8 cellular contexts compared by ENCODE assay signal in genomic region chr5:95870105-95870672, GRCh38. TPM values are rescaled to one million over a fixed set of nuclear protein-coding genes. Genes with fewer than 3 reads are reported as not detected.
DNase-seq lines count a peak whose midpoint lies in the region; ATAC-seq and TF ChIP-seq lines count a peak whose summit lies in the region.

No MANE protein-coding gene starts in this region.

- in situ Hi-C loops in IMR-90 (cut with MboI; ENCODE audit: low sequenced_read_pairs) = no loop called here

- H3K18ac ChIP-seq in IMR-90 (ENCODE audit: low read depth, low read length) = peak overlapping the region; percentile 71

- H3K9me3 ChIP-seq in CD4-positive, CD25-positive, alpha-beta regulatory T cell (ENCODE audit: control insufficient read depth in 2 of 2, low read length in 2 of 2) = no peaks in the 10 kb centered on the region
- no peaks in the 10 kb centered on the region for H3K9me3 ChIP-seq in IMR-90 (ENCODE audit: control insufficient read depth, insufficient read depth, low read length)

- H4K5ac ChIP-seq in IMR-90 (ENCODE audit: low read depth, low read length) = peak overlapping the region; percentile 94

- peak overlapping the region in 2 of 4 donors; percentile 28 to 50 for H3K4me3 Mint-ChIP-seq in CD4-positive, CD25-positive, alpha-beta regulatory T cell
- peak overlapping the region; percentile 68 for H3K4me3 Mint-ChIP-seq in activated naive CD4-positive, alpha-beta T cell treated with anti-CD3 and anti-CD28 coated beads for 36 hours
- H3K4me3 Mint-ChIP-seq in naive B cell = peak overlapping the region; percentile 46 to 89 (median 58)

- H3K36me3 ChIP-seq in CD4-positive, CD25-positive, alpha-beta regulatory T cell (ENCODE audit: control insufficient read depth, insufficient read depth, low read length) = no peaks in the 10 kb centered on the region
- no peaks in the 10 kb centered on the region for H3K36me3 ChIP-seq in IMR-90 (ENCODE audit: control insufficient read depth, insufficient read depth, low read length)

- H3K27me3 Mint-ChIP-seq in CD4-positive, CD25-positive, alpha-beta regulatory T cell = peaks cover under 1% of the 10 kb centered on the region
- no peaks in the 10 kb centered on the region for H3K27me3 Mint-ChIP-seq in activated naive CD4-positive, alpha-beta T cell treated with anti-CD3 and anti-CD28 coated beads for 36 hours (ENCODE audit: low read depth)
- no peaks in the 10 kb centered on the region for H3K27me3 Mint-ChIP-seq in naive B cell

- H3K36me3 Mint-ChIP-seq in CD4-positive, CD25-positive, alpha-beta regulatory T cell = no peaks in the 10 kb centered on the region
- H3K36me3 Mint-ChIP-seq in activated naive CD4-positive, alpha-beta T cell treated with anti-CD3 and anti-CD28 coated beads for 36 hours (ENCODE audit: low read depth) = no peaks in the 10 kb centered on the region
- H3K36me3 Mint-ChIP-seq in naive B cell = no peaks in the 10 kb centered on the region

- peak overlapping the region; percentile 84; the same call in 1 of the 2 replicates for H2BK120ac ChIP-seq in IMR-90 (ENCODE audit: low read depth, low read length)

- no peak for TF ChIP-seq RAD21 in IMR-90 (IDR thresholded peaks at IDR 0.05; ENCODE audit: low read length)

- peak overlapping the region; percentile 20 for H3K4me3 ChIP-seq in CD4-positive, CD25-positive, alpha-beta regulatory T cell (ENCODE audit: low read depth, low read length)
- H3K4me3 ChIP-seq in IMR-90 (ENCODE audit: insufficient read depth, low read depth, low read length) = no peak overlapping the region

- H3K9ac ChIP-seq in IMR-90 (ENCODE audit: low read depth, low read length) = peak overlapping the region; percentile 28; the same call in 1 of the 2 replicates

- peak overlapping the region; percentile 98 for H2BK15ac ChIP-seq in IMR-90 (ENCODE audit: low read depth, low read length)

- H3K14ac ChIP-seq in IMR-90 (replicated peaks; ENCODE audit: low read depth, low read length) = peak overlapping the region; percentile 87

- BruUV-seq in IMR-90 (replicated peaks; lab: Mats Ljungman, UMichigan) = no TSS peak

- POLR2A ChIA-PET in IMR-90 (lab: Charles Lee; ENCODE audit: unreplicated experiment) = no interaction called here

- H2AK5ac ChIP-seq in IMR-90 (ENCODE audit: low read depth, low read length) = peak overlapping the region; percentile 93

- WGBS in IMR-90 (ENCODE audit: extremely low coverage in 2 of 2, insufficient read length in 1 of 2), 2 experiments = 67% methylated on average over 1 of the region's 1 CpG; no CpG with 5 or more reads in 1 of the 2 experiments

- peak overlapping the region; percentile 7 for H3K23ac ChIP-seq in IMR-90 (ENCODE audit: low read depth, low read length)

- peak overlapping the region; percentile 70 for H2AFZ ChIP-seq in IMR-90 (replicated peaks; ENCODE audit: low read length, poor library complexity)

- peak overlapping the region; percentile 36 to 79 (median 56) for H3K27ac Mint-ChIP-seq in CD4-positive, CD25-positive, alpha-beta regulatory T cell
- H3K27ac Mint-ChIP-seq in activated naive CD4-positive, alpha-beta T cell treated with anti-CD3 and anti-CD28 coated beads for 36 hours = peak overlapping the region; percentile 99
- peak overlapping the region; percentile 81 to 96 (median 92) for H3K27ac Mint-ChIP-seq in naive B cell

- peaks cover 12% of the 10 kb centered on the region for H3K9me1 ChIP-seq in IMR-90 (ENCODE audit: insufficient read depth, low read length)

- no peak overlapping the region for H3K27ac ChIP-seq in CD4-positive, CD25-positive, alpha-beta regulatory T cell (ENCODE audit: insufficient read depth, low read length, poor library complexity, severe bottlenecking)
- H3K27ac ChIP-seq in IMR-90 (ENCODE audit: insufficient read depth, low read length) = peak overlapping the region; percentile 87

- no peaks in the 10 kb centered on the region for H4K20me1 ChIP-seq in IMR-90 (ENCODE audit: insufficient read depth, low read length)

- peak overlapping the region; percentile 55 for H2AK9ac ChIP-seq in IMR-90 (replicated peaks; ENCODE audit: low read depth, low read length, poor library complexity)

- intact Hi-C loops in IMR-90 (cut with micrococcal nuclease) = no loop called here
- intact Hi-C loops in activated naive CD4-positive, alpha-beta T cell treated with anti-CD3 and anti-CD28 coated beads for 36 hours (cut with micrococcal nuclease) = loop anchor here (1.0 to 2.0 kb wide), 18 partner anchors 11 to 1679 kb away; partner anchors contain the start of genes ELL2, GLRX and RFESD

- no peak for TF ChIP-seq POLR2A in IMR-90 (IDR thresholded peaks at IDR 0.05; ENCODE audit: low read depth, low read length)

- no peak for TF ChIP-seq CTCF in IMR-90 (conservative IDR thresholded peaks at IDR 0.05; ENCODE audit: low read depth, low read length)

- peak overlapping the region; percentile 89 to 94 for H4K8ac ChIP-seq in IMR-90 (ENCODE audit: low read depth in 2 of 2, low read length in 2 of 2)

- H2BK5ac ChIP-seq in IMR-90 (ENCODE audit: low read depth, low read length, poor library complexity, severe bottlenecking) = peak overlapping the region; percentile 78

- peak overlapping the region; percentile 93 for H3K4ac ChIP-seq in IMR-90 (ENCODE audit: low read depth, low read length)

- no peak overlapping the region for H3K56ac ChIP-seq in IMR-90 (ENCODE audit: extremely low read depth, insufficient read depth, low read length)

- DNase-seq in CD4-positive, CD25-positive, alpha-beta regulatory T cell = peak in 1 of 3 donors; percentile 40
- DNase-seq in IMR-90 (peak; percentile 87), naive B cell (peak; percentile 19), retina (no peak), NCI-H524 (lab: John Stamatoyannopoulos, UW) (no peak)
- DNase-seq in activated naive CD4-positive, alpha-beta T cell treated with anti-CD3 and anti-CD28 coated beads for 36 hours = peak; percentile 65
- DNase-seq in effector CD8-positive, alpha-beta T cell (lab: John Stamatoyannopoulos, UW) = no peak

- H4K91ac ChIP-seq in IMR-90 (ENCODE audit: insufficient read depth, low read depth, low read length) = peak overlapping the region; percentile 83

- peak overlapping the region; percentile 65 for H2BK20ac ChIP-seq in IMR-90 (ENCODE audit: low read depth, low read length)

- peaks cover 25 to 36% (median 26%) of the 10 kb centered on the region in 4 donors for H3K4me1 Mint-ChIP-seq in CD4-positive, CD25-positive, alpha-beta regulatory T cell
- peaks cover 59% of the 10 kb centered on the region for H3K4me1 Mint-ChIP-seq in activated naive CD4-positive, alpha-beta T cell treated with anti-CD3 and anti-CD28 coated beads for 36 hours (ENCODE audit: low read depth)
- H3K4me1 Mint-ChIP-seq in naive B cell = peaks cover 21 to 40% (median 37%) of the 10 kb centered on the region in 3 donors

- CTCF ChIA-PET in IMR-90 (lab: Yijun Ruan, JAX) = interaction anchor here (0.8 kb wide), 1 partner anchor 12 kb away, joined by 3 read pairs; no protein-coding TSS in a partner anchor
- CTCF ChIA-PET in activated naive CD4-positive, alpha-beta T cell treated with anti-CD3 and anti-CD28 coated beads for 36 hours (lab: Charles Lee) = interaction anchor here (0.6 to 2.0 kb wide), 11 partner anchors 8 to 522 kb away, joined by 3 to 6 read pairs (median 4); no protein-coding TSS in a partner anchor

- peak overlapping the region; percentile 16 for H3K4me2 ChIP-seq in IMR-90 (ENCODE audit: low read depth, low read length)

- H3K27me3 ChIP-seq in CD4-positive, CD25-positive, alpha-beta regulatory T cell (ENCODE audit: control insufficient read depth, insufficient read depth, low read length) = no peaks in the 10 kb centered on the region
- no peaks in the 10 kb centered on the region for H3K27me3 ChIP-seq in IMR-90 (ENCODE audit: control insufficient read depth, insufficient read depth, low read length)

- peaks cover 29% of the 10 kb centered on the region for H3K4me1 ChIP-seq in CD4-positive, CD25-positive, alpha-beta regulatory T cell (ENCODE audit: control insufficient read depth, insufficient read depth, low read length, poor library complexity, severe bottlenecking)
- peaks cover 11% of the 10 kb centered on the region for H3K4me1 ChIP-seq in IMR-90 (ENCODE audit: control insufficient read depth, insufficient read depth, low read length)

- peaks cover 0 to 3% (median 0%) of the 10 kb centered on the region in 7 donors for H3K9me3 Mint-ChIP-seq in CD4-positive, CD25-positive, alpha-beta regulatory T cell
- peaks cover 2% of the 10 kb centered on the region for H3K9me3 Mint-ChIP-seq in activated naive CD4-positive, alpha-beta T cell treated with anti-CD3 and anti-CD28 coated beads for 36 hours
- H3K9me3 Mint-ChIP-seq in naive B cell = peaks cover 0 to 5% (median 0%) of the 10 kb centered on the region in 7 donors

- ATAC-seq in CD4-positive, CD25-positive, alpha-beta regulatory T cell (ENCODE audit: low read depth in 2 of 2) = peak in 1 of 2 donors; percentile 11
- ATAC-seq in GM21423 (IDR thresholded peaks at IDR 0.05; ENCODE audit: unreplicated experiment) (peak; percentile 61), IMR-90 (ENCODE audit: low read depth) (peak; percentile 38), naive B cell (ENCODE audit: low read depth in 2 of 2) (peak; percentile 40 to 41)

- H3K79me1 ChIP-seq in IMR-90 (ENCODE audit: low read depth in 1 of 2, low read length in 2 of 2) = peaks cover 4 to 7% of the 10 kb centered on the region in 2 experiments; a peak in 3 of 4 replicates

- dilution Hi-C loops in IMR-90 (cut with HindIII; ENCODE audit: low sequenced_read_pairs, unreplicated experiment) = no loop called here

TF ChIP-seq in IMR-90, 13 proteins besides CTCF, POLR2A, EP300 and RAD21:
- peak; percentile 54; the same call in 1 of the 2 replicates for TF ChIP-seq CEBPB (IDR thresholded peaks at IDR 0.05; ENCODE audit: low read depth, low read length)
- peak; percentile 23; the same call in 1 of the 2 replicates for TF ChIP-seq MAFK (IDR thresholded peaks at IDR 0.05; ENCODE audit: low read depth, low read length)
- TF ChIP-seq BHLHE40 (IDR thresholded peaks at IDR 0.05; ENCODE audit: low read depth, low read length) = no peak
- peak; percentile 41; the same call in 1 of the 2 replicates for TF ChIP-seq FOS (IDR thresholded peaks at IDR 0.05; ENCODE audit: low read depth, low read length)
- TF ChIP-seq RFX5 (IDR thresholded peaks at IDR 0.05; ENCODE audit: low read depth, low read length) = no peak

RNA-seq across cellular contexts. Expression of gene GLRX, which starts 47.7 kb away (rescaled TPM):
- total RNA-seq in CD4-positive, CD25-positive, alpha-beta regulatory T cell = 82.9 TPM
- 100 to 1,000 TPM; 319 to 399 (median 348) TPM for polyA plus RNA-seq in CD4-positive, CD25-positive, alpha-beta regulatory T cell
- 142 and 145 TPM in 2 replicates for total RNA-seq in IMR-90 (2012; rRNA removed)
- 193 and 277 TPM in 2 replicates for polyA plus RNA-seq in IMR-90 (2012; rRNA removed)
- 266 and 276 TPM in 2 replicates for polyA plus RNA-seq in IMR-90 (2012; cell fraction: cytosol; rRNA removed)
- polyA plus RNA-seq in IMR-90 (2012; cell fraction: nucleus; rRNA removed; ENCODE audit: low replicate concordance) = 92.8 and 245 TPM in 2 replicates
- total RNA-seq in activated naive CD4-positive, alpha-beta T cell treated with anti-CD3 and anti-CD28 coated beads for 36 hours = 10 to 100 TPM; 50.4 to 51.1 TPM
- 100 to 1,000 TPM in 1 of 6 donors, 10 to 100 TPM in 5; 57.4 to 104 (median 77.4) TPM for polyA plus RNA-seq in naive B cell (ENCODE audit: low read depth in 6 of 6)

Comparison
In these comparisons a context has a peak if more than half of its experiments do, and no peak if none do; other contexts are left out.
1. DNase-seq: peak in IMR-90 (single experiment), activated naive CD4-positive, alpha-beta T cell treated with anti-CD3 and anti-CD28 coated beads for 36 hours (single experiment) and naive B cell (single experiment); none in retina (single experiment), NCI-H524 (0 of 2) and effector CD8-positive, alpha-beta T cell (single experiment).
2. Peak in every context shown above with its lines, with median percentiles within 50 percentile points of each other: H3K27ac Mint-ChIP-seq.